In the genomic region with DNA sequence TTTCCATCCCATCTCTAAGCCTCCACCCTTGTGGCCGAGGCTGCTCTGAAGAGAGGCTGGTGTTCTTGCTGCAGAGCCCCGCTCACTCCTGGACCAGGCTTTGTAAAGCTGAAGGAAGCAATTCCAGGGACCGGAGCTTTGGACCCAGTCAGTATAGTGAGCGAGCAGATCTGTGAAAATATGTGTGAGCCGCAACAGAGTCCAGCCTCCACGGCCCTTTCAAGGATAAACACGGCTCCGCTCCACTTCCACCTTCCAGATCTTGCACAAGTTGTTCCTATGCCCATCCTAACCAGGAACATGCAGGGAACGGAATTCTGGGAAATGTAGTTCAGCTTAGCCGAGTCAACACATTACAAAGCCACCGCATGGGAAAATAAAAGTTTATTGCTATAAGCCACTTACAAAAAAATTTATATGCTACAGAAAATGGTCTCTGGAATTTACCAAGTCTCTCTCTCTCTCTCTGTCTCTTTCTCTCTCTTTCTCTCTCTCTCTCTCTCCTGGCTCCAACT, we compare ENCODE assay signal across 8 cellular contexts.
DNase-seq lines count a peak whose midpoint lies in the region; ATAC-seq and TF ChIP-seq lines count a peak whose summit lies in the region.

No MANE protein-coding gene starts in this region.

- H3K27me3 Mint-ChIP-seq in T-cell = peaks cover 3 to 10% of the 10 kb centered on the region in 2 donors
- peaks cover 2% of the 10 kb centered on the region for H3K27me3 Mint-ChIP-seq in activated CD8-positive, alpha-beta T cell treated with anti-CD3 and anti-CD28 coated beads, Interleukin-2, amount 10 ng/mL, durations not matched to agents 7 days and 5 days (ENCODE audit: low read depth)

- no peaks in the 10 kb centered on the region for H3K36me3 ChIP-seq in HEK293 (ENCODE audit: control insufficient read depth in 2 of 2, insufficient read depth in 1 of 2, low read length in 2 of 2)
- H3K36me3 ChIP-seq in uterus = no peaks in the 10 kb centered on the region

- H3K4me1 ChIP-seq in HEK293 (ENCODE audit: control insufficient read depth, insufficient read depth, low read length) (no peaks in the 10 kb centered on the region), uterus (no peaks in the 10 kb centered on the region)

- TF ChIP-seq CTCF in HEK293 (tag by site-specific recombination; IDR thresholded peaks at IDR 0.05) (no peak; the same call in 1 of the 2 replicates), RWPE1 (conservative IDR thresholded peaks at IDR 0.05; ENCODE audit: low read depth) (no peak), uterus (IDR thresholded peaks at IDR 0.05) (peak in 1 of 4 experiments; percentile 6)

- POLR2A ChIA-PET in HEK293 (lab: Yijun Ruan, JAX) (no interaction called here), RWPE1 (lab: Yijun Ruan, JAX; ENCODE audit: low non-redundant PET) (no interaction called here), T-cell (lab: Charles Lee) (no interaction called here)
- POLR2A ChIA-PET in activated CD8-positive, alpha-beta T cell treated with anti-CD3 and anti-CD28 coated beads, Interleukin-2, amount 10 ng/mL, durations not matched to agents 7 days and 5 days (lab: Charles Lee) = no interaction called here

- no peaks in the 10 kb centered on the region for H3K27me3 ChIP-seq in uterus

- no peak for TF ChIP-seq POLR2A in uterus (IDR thresholded peaks at IDR 0.05)

- H3K27ac Mint-ChIP-seq in T-cell = no peak overlapping the region
- no peak overlapping the region for H3K27ac Mint-ChIP-seq in activated CD8-positive, alpha-beta T cell treated with anti-CD3 and anti-CD28 coated beads, Interleukin-2, amount 10 ng/mL, durations not matched to agents 7 days and 5 days

- H3K36me3 Mint-ChIP-seq in T-cell = no peaks in the 10 kb centered on the region
- H3K36me3 Mint-ChIP-seq in activated CD8-positive, alpha-beta T cell treated with anti-CD3 and anti-CD28 coated beads, Interleukin-2, amount 10 ng/mL, durations not matched to agents 7 days and 5 days (ENCODE audit: low read depth) = no peaks in the 10 kb centered on the region

- peaks cover 0 to 2% (median 0%) of the 10 kb centered on the region in 3 donors for H3K9me3 Mint-ChIP-seq in T-cell
- H3K9me3 Mint-ChIP-seq in activated CD8-positive, alpha-beta T cell treated with anti-CD3 and anti-CD28 coated beads, Interleukin-2, amount 10 ng/mL, durations not matched to agents 7 days and 5 days (ENCODE audit: insufficient read depth) = no peaks in the 10 kb centered on the region

- no peaks in the 10 kb centered on the region for H3K9me3 ChIP-seq in HEK293 (ENCODE audit: control insufficient read depth, insufficient read depth, low read depth, low read length)
- H3K9me3 ChIP-seq in uterus = no peaks in the 10 kb centered on the region

- intact Hi-C loops in uterus (cut with DNase I; ENCODE audit: low total_unique reads) = no loop called here

- peak overlapping the region; percentile 0; the same call in 1 of the 2 replicates for H3K4me3 ChIP-seq in HEK293 (ENCODE audit: low read depth, low read length)
- peak overlapping the region; percentile 24 to 30 for H3K4me3 ChIP-seq in uterus

- DNase-seq in RWPE1 (ENCODE audit: low spot score) = peak; percentile 8
- DNase-seq in midbrain (lab: John Stamatoyannopoulos, UW) = peak; percentile 73
- peak; percentile 69 to 74 for DNase-seq in uterus
- no peak for DNase-seq in T-cell
- DNase-seq in activated CD8-positive, alpha-beta T cell treated with anti-CD3 and anti-CD28 coated beads, Interleukin-2, amount 10 ng/mL, durations not matched to agents 7 days and 5 days = no peak

- H3K27ac ChIP-seq in HEK293 (ENCODE audit: extremely low read depth, low read depth, low read length) (no peak overlapping the region), RWPE1 (no peak overlapping the region), uterus (peak overlapping the region in 1 of 2 donors; percentile 55)

- CTCF ChIA-PET in HEK293 (lab: Yijun Ruan, JAX) = interaction anchor here (0.6 kb wide), 1 partner anchor 49 kb away, joined by 4 read pairs; no protein-coding TSS in a partner anchor
- CTCF ChIA-PET in RWPE1 (lab: Yijun Ruan, JAX) = interaction anchor here (0.5 kb wide), 1 partner anchor 263 kb away, joined by 3 read pairs; no protein-coding TSS in a partner anchor
- CTCF ChIA-PET in T-cell (lab: Charles Lee) = no interaction called here
- CTCF ChIA-PET in activated CD8-positive, alpha-beta T cell treated with anti-CD3 and anti-CD28 coated beads, Interleukin-2, amount 10 ng/mL, durations not matched to agents 7 days and 5 days (lab: Charles Lee) = no interaction called here

- no peak overlapping the region for H3K4me3 Mint-ChIP-seq in T-cell
- H3K4me3 Mint-ChIP-seq in activated CD8-positive, alpha-beta T cell treated with anti-CD3 and anti-CD28 coated beads, Interleukin-2, amount 10 ng/mL, durations not matched to agents 7 days and 5 days = no peak overlapping the region

- no peaks in the 10 kb centered on the region for H3K4me1 Mint-ChIP-seq in T-cell
- H3K4me1 Mint-ChIP-seq in activated CD8-positive, alpha-beta T cell treated with anti-CD3 and anti-CD28 coated beads, Interleukin-2, amount 10 ng/mL, durations not matched to agents 7 days and 5 days (ENCODE audit: low read depth) = no peaks in the 10 kb centered on the region

- ATAC-seq in esophagus mucosa = peak; percentile 42
- ATAC-seq in T-cell (replicated peaks in 1 of 4) = no peak
- ATAC-seq in GM18858 (IDR thresholded peaks at IDR 0.05; ENCODE audit: unreplicated experiment) = no peak
- no peak for ATAC-seq in activated CD8-positive, alpha-beta T cell treated with anti-CD3 and anti-CD28 coated beads, Interleukin-2, amount 10 ng/mL, durations not matched to agents 7 days and 5 days

TF ChIP-seq in HEK293, 187 proteins besides CTCF, POLR2A, EP300 and RAD21 (continues in another document):
- TF ChIP-seq, protein P1, sequence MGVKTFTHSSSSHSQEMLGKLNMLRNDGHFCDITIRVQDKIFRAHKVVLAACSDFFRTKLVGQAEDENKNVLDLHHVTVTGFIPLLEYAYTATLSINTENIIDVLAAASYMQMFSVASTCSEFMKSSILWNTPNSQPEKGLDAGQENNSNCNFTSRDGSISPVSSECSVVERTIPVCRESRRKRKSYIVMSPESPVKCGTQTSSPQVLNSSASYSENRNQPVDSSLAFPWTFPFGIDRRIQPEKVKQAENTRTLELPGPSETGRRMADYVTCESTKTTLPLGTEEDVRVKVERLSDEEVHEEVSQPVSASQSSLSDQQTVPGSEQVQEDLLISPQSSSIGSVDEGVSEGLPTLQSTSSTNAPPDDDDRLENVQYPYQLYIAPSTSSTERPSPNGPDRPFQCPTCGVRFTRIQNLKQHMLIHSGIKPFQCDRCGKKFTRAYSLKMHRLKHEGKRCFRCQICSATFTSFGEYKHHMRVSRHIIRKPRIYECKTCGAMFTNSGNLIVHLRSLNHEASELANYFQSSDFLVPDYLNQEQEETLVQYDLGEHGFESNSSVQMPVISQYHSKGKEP (tag by site-specific recombination; IDR thresholded peaks at IDR 0.05) = peak; percentile 57; the same call in 1 of the 2 replicates
- peak; percentile 51 for TF ChIP-seq ZXDB (tag by site-specific recombination; IDR thresholded peaks at IDR 0.05)
- TF ChIP-seq, protein P2, sequence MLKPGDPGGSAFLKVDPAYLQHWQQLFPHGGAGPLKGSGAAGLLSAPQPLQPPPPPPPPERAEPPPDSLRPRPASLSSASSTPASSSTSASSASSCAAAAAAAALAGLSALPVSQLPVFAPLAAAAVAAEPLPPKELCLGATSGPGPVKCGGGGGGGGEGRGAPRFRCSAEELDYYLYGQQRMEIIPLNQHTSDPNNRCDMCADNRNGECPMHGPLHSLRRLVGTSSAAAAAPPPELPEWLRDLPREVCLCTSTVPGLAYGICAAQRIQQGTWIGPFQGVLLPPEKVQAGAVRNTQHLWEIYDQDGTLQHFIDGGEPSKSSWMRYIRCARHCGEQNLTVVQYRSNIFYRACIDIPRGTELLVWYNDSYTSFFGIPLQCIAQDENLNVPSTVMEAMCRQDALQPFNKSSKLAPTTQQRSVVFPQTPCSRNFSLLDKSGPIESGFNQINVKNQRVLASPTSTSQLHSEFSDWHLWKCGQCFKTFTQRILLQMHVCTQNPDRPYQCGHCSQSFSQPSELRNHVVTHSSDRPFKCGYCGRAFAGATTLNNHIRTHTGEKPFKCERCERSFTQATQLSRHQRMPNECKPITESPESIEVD (tag by site-specific recombination; IDR thresholded peaks at IDR 0.05) = no peak
- TF ChIP-seq TRIM28 (IDR thresholded peaks at IDR 0.05; ENCODE audit: borderline replicate concordance, low read length) = peak; percentile 88
- TF ChIP-seq ZFP69B (tag by site-specific recombination; IDR thresholded peaks at IDR 0.05) = no peak
- peak; percentile 72; the same call in 1 of the 2 replicates for TF ChIP-seq ZNF76 (tag by site-specific recombination; IDR thresholded peaks at IDR 0.05; ENCODE audit: borderline replicate concordance, low read depth)
- TF ChIP-seq ZNF544 (tag by site-specific recombination; IDR thresholded peaks at IDR 0.05) = no peak
- TF ChIP-seq, protein P3, sequence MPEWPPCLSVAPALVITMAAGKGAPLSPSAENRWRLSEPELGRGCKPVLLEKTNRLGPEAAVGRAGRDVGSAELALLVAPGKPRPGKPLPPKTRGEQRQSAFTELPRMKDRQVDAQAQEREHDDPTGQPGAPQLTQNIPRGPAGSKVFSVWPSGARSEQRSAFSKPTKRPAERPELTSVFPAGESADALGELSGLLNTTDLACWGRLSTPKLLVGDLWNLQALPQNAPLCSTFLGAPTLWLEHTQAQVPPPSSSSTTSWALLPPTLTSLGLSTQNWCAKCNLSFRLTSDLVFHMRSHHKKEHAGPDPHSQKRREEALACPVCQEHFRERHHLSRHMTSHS (tag by site-specific recombination; IDR thresholded peaks at IDR 0.05) = no peak

Comparison
In these comparisons a context has a peak if more than half of its experiments do, and no peak if none do; other contexts are left out.
1. DNase-seq: peak in RWPE1 (single experiment), midbrain (single experiment) and uterus (2 of 2); none in T-cell (0 of 34) and activated CD8-positive, alpha-beta T cell treated with anti-CD3 and anti-CD28 coated beads, Interleukin-2, amount 10 ng/mL, durations not matched to agents 7 days and 5 days (single experiment).
2. CTCF ChIA-PET loops: an anchor here in HEK293 (0.6 kb wide) and RWPE1 (0.5 kb wide); none called in T-cell and activated CD8-positive, alpha-beta T cell treated with anti-CD3 and anti-CD28 coated beads, Interleukin-2, amount 10 ng/mL, durations not matched to agents 7 days and 5 days.